ENCODE assay signal across 17 cellular contexts in genomic region chr4:152266831-152267480, GRCh38.
"Had no signal": no experiment of that assay in that cellular context is flagged by ENCODE, and none has a peak within 500 bp of the region (broad histone marks: within the 10 kb centered on the region; RNA-seq: fewer than 3 reads in every experiment).

No MANE protein-coding gene starts in this region.

- DNase-seq: erythroblast; heart right ventricle; hypothalamus; mucosa of descending colon; nucleus accumbens; ovary; sigmoid colon; stimulated activated CD4-positive, alpha-beta T cell treated with anti-CD3 and anti-CD28 coated beads, Interleukin-2, amount 100 ng/mL, for 48 hours; stimulated activated naive CD4-positive, alpha-beta T cell treated with Interleukin-2 at 50 U/mL for 16 hours; trophoblast cell had no signal

- H3K4me1 ChIP-seq: neural progenitor cell had no signal

- H3K27me3 ChIP-seq: heart right ventricle, neural progenitor cell, ovary, right atrium auricular region, sigmoid colon had no signal

- H3K9ac ChIP-seq: neural progenitor cell had no signal

- H3K4me2 ChIP-seq: neural progenitor cell, smooth muscle cell had no signal

- H2AFZ ChIP-seq: neural progenitor cell had no signal

- H3K9me3 ChIP-seq: mucosa of descending colon, ovary, right atrium auricular region, sigmoid colon had no signal

- FAIRE-seq: frontal cortex, islet of Langerhans had no signal

- ATAC-seq: heart right ventricle; left lobe of liver; mucosa of descending colon; natural killer cell treated with Interleukin-12 subunit alpha and Interleukin-12 subunit beta and Interleukin-15 and Interleukin-18, amount 100 ng/mL, for 72 hours had no signal

- H3K4me3 ChIP-seq: heart right ventricle, mucosa of descending colon, neural progenitor cell, ovary, right atrium auricular region, sigmoid colon, smooth muscle cell had no signal

- H3K36me3 ChIP-seq: heart right ventricle, neural progenitor cell, ovary, right atrium auricular region, sigmoid colon had no signal

- H3K27ac ChIP-seq: heart right ventricle, neural progenitor cell, ovary, right atrium auricular region, sigmoid colon had no signal
